In the genomic region with DNA sequence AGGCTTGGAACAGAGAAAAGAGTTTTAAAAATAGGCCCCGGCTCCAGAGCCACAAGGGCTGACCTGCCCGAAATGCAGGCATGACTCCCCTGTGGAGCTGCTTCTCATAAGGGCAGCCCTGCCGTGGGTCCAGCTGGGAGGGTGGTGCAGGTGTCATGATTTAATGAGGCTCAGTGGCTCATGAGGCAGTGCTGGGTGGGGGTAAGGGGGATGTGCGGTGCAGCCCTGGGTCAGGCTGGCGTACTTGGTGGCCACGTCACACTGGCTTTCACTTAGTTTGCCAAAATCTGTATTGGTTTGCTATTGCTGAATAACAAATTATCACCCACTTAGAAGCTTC, we compare ENCODE assay signal across 22 cellular contexts. TPM values are rescaled to one million over a fixed set of nuclear protein-coding genes. Genes with fewer than 3 reads are reported as not detected.
"Had no signal": no experiment of that assay in that cellular context is flagged by ENCODE, and none has a peak within 500 bp of the region (broad histone marks: within the 10 kb centered on the region; RNA-seq: fewer than 3 reads in every experiment).

No MANE protein-coding gene starts in this region.

- H3K36me3 Mint-ChIP-seq: activated naive CD8-positive, alpha-beta T cell; stimulated activated memory B cell treated with anti-CD40 and anti-IgM and Interleukin-4, amounts not matched to agents 10 μg/mL and 1 μg/mL and 100 μg/mL, for 72 hours had no signal

- H3K4me1 Mint-ChIP-seq: activated CD4-positive, alpha-beta T cell treated with anti-CD3 and anti-CD28 coated beads for 36 hours; stimulated activated memory B cell treated with anti-CD40 and anti-IgM and Interleukin-4, amounts not matched to agents 10 μg/mL and 1 μg/mL and 100 μg/mL, for 72 hours had no signal

- H3K36me3 ChIP-seq: left lung, pancreas, thoracic aorta had no signal

- H3K27ac Mint-ChIP-seq: activated CD4-positive, alpha-beta T cell treated with anti-CD3 and anti-CD28 coated beads for 36 hours; activated naive CD8-positive, alpha-beta T cell; stimulated activated memory B cell treated with anti-CD40 and anti-IgM and Interleukin-4, amounts not matched to agents 10 μg/mL and 1 μg/mL and 100 μg/mL, for 72 hours had no signal

- H3K9me3 ChIP-seq: pancreas, thoracic aorta had no signal

- ATAC-seq: activated CD4-positive, alpha-beta T cell treated with anti-CD3 and anti-CD28 coated beads for 36 hours; left lung; pancreas; sciatic nerve; stimulated activated memory B cell treated with anti-CD40 and anti-IgM and Interleukin-4, amounts not matched to agents 10 μg/mL and 1 μg/mL and 100 μg/mL, for 72 hours had no signal

- H3K4me3 Mint-ChIP-seq: activated CD4-positive, alpha-beta T cell treated with anti-CD3 and anti-CD28 coated beads for 36 hours; activated naive CD8-positive, alpha-beta T cell; neural crest cell; stimulated activated memory B cell treated with anti-CD40 and anti-IgM and Interleukin-4, amounts not matched to agents 10 μg/mL and 1 μg/mL and 100 μg/mL, for 72 hours had no signal

- H3K4me3 ChIP-seq: left lung, pancreas, thoracic aorta had no signal

- H3K27me3 ChIP-seq: left lung, pancreas had no signal

- H3K9me3 Mint-ChIP-seq: neural crest cell; stimulated activated memory B cell treated with anti-CD40 and anti-IgM and Interleukin-4, amounts not matched to agents 10 μg/mL and 1 μg/mL and 100 μg/mL, for 72 hours had no signal

- H3K27ac ChIP-seq: epithelial cell of prostate, left lung, pancreas, thoracic aorta, VCaP had no signal

- H3K4me1 ChIP-seq: left lung, pancreas had no signal

- DNase-seq: activated CD4-positive, alpha-beta T cell treated with anti-CD3 and anti-CD28 coated beads for 36 hours; activated CD4-positive, alpha-beta T cell treated with anti-CD3 and anti-CD28 coated beads, Interleukin-2, amount 50 U/mL, for 48 hours; activated gamma-delta T cell; activated T-cell treated with anti-CD3 and anti-CD28 coated beads, Interleukin-2, amount 50 U/mL, for 48 hours; dermis blood vessel endothelial cell; left lung; mammary epithelial cell; stimulated activated CD4-positive, alpha-beta T cell treated with anti-CD3 and anti-CD28 coated beads, Interleukin-4, amount 100 ng/mL, for 4 hours; SW 1271; T-helper 2 cell had no signal

- FAIRE-seq: bronchial epithelial cell, pancreas had no signal

RNA-seq across cellular contexts. Expression of a gene that starts 42.6 kb away (rescaled TPM):
- total RNA-seq: activated CD4-positive, alpha-beta T cell treated with anti-CD3 and anti-CD28 coated beads for 36 hours; bronchial epithelial cell; cerebellum; dermis blood vessel endothelial cell; glomerular endothelial cell; myocyte; neural crest cell; pancreas; sciatic nerve; thoracic aorta had no signal
- polyA plus RNA-seq: pancreas had no signal
